Comparison of ENCODE assay signal across 2 cellular contexts in genomic region chr4:86098691-86099090, GRCh38.
TF ChIP-seq lines count a peak whose summit lies in the region.

No MANE protein-coding gene starts in this region.

TF ChIP-seq in HCT116, 20 proteins besides CTCF, POLR2A, EP300 and RAD21 (continued from another document):
- TF ChIP-seq TCF7L2 (IDR thresholded peaks at IDR 0.05; ENCODE audit: borderline replicate concordance, extremely low read depth, insufficient read depth, insufficient read length) (no peak), EGR1 (IDR thresholded peaks at IDR 0.05; ENCODE audit: low read depth) (no peak), EZH2phosphoT487 (IDR thresholded peaks at IDR 0.05; ENCODE audit: borderline replicate concordance) (no peak), JUND (IDR thresholded peaks at IDR 0.05) (no peak), EZH2 (IDR thresholded peaks at IDR 0.05) (no peak), POLR2AphosphoS5 (IDR thresholded peaks at IDR 0.05; ENCODE audit: low read depth, low read length) (no peak), SP1 (IDR thresholded peaks at IDR 0.05; ENCODE audit: low read depth) (no peak), CEBPB (IDR thresholded peaks at IDR 0.05; ENCODE audit: low read depth) (no peak), SRF (IDR thresholded peaks at IDR 0.05; ENCODE audit: low read depth) (no peak), ATF3 (IDR thresholded peaks at IDR 0.05) (no peak), YY1 (IDR thresholded peaks at IDR 0.05; ENCODE audit: extremely low read depth, insufficient replicate concordance, low read depth, low read length) (no peak), ELF1 (IDR thresholded peaks at IDR 0.05; ENCODE audit: borderline replicate concordance, low read depth) (no peak), REST (IDR thresholded peaks at IDR 0.05; ENCODE audit: low read depth) (no peak), SIN3A (IDR thresholded peaks at IDR 0.05; ENCODE audit: low read depth) (no peak)

TF ChIP-seq in K562, 482 proteins besides CTCF, POLR2A, EP300 and RAD21 (continued from another document):
- no peak for TF ChIP-seq TSHZ1 (CRISPR knock-in tag; IDR thresholded peaks at IDR 0.05)
- TF ChIP-seq ZC3H4 (CRISPR knock-in tag; IDR thresholded peaks at IDR 0.05; ENCODE audit: borderline replicate concordance), result no peak
- no peak for TF ChIP-seq FOXJ3 (CRISPR knock-in tag; IDR thresholded peaks at IDR 0.05)
- TF ChIP-seq MYBL2 (IDR thresholded peaks at IDR 0.05; ENCODE audit: low read depth), result no peak
- TF ChIP-seq MYBL2 (CRISPR knock-in tag; IDR thresholded peaks at IDR 0.05; ENCODE audit: borderline replicate concordance), result no peak
